7 cellular contexts compared by ENCODE assay signal in the genomic region with DNA sequence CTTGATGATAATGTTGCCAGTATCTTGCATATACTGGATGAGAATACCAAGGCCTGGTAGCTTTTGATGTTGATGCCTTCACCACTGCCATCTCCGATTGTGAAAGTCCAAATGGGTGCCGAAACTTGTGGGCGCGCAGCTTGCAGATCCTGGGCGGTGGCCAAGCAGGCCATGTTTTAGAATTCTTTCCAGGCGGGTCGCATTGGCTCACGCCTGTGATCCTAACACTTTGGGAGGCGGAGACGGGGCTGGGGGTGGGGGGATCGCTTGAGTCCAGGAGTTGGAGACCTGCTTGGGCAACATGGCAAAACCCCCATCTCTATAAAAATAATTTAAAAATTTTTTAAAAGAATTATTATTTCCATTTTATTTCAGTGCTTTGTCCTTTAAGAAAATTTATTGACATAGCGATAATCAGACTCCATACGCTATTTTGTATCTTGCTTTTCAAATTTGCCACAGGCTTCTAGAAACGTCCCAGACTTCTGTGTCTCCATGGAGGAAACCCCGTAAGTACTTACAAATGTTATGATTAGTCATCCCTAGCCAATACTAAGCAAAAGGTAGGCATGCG. TPM values are rescaled to one million over a fixed set of nuclear protein-coding genes. Genes with fewer than 3 reads are reported as not detected.
A peak's percentile ranks its signal among the peaks of the same experiment; 100 is the strongest.
DNase-seq lines count a peak whose midpoint lies in the region; ATAC-seq, FAIRE-seq and TF ChIP-seq lines count a peak whose summit lies in the region.

No MANE protein-coding gene starts in this region.

- H3K9me3 Mint-ChIP-seq in IgD-negative memory B cell = no peaks in the 10 kb centered on the region

- intact Hi-C loops in adrenal gland (cut with DNase I) = no loop called here

- H3K79me2 ChIP-seq in keratinocyte (ENCODE audit: control insufficient read depth, insufficient read depth, low read length) = peaks cover 40% of the 10 kb centered on the region

- peaks cover 24 to 33% of the 10 kb centered on the region in 2 donors for H3K4me1 ChIP-seq in adrenal gland (replicated peaks in 1 of 2)
- H3K4me1 ChIP-seq in keratinocyte (ENCODE audit: control insufficient read depth, extremely low read depth, insufficient read depth, low read length) = peaks cover 37% of the 10 kb centered on the region
- H3K4me1 ChIP-seq in stomach smooth muscle (ENCODE audit: control insufficient read depth, insufficient read depth, low read length) = peaks cover 3% of the 10 kb centered on the region

- H3K36me3 ChIP-seq in adrenal gland (replicated peaks in 1 of 2) (no peaks in the 10 kb centered on the region), keratinocyte (ENCODE audit: control insufficient read depth in 2 of 2, extremely low read depth in 1 of 2, insufficient read depth in 2 of 2, low read length in 2 of 2) (peaks cover 3 to 4% of the 10 kb centered on the region in 2 experiments), stomach smooth muscle (ENCODE audit: control insufficient read depth in 2 of 2, insufficient read depth in 2 of 2, low read length in 2 of 2) (no peaks in the 10 kb centered on the region)

- DNase-seq in adrenal gland (peak in 6 of 7 donors; percentile 32 to 69 (median 43)), keratinocyte (ENCODE audit: low read depth, low spot score) (no peak), HuH-7 (ENCODE audit: low spot score) (no peak)
- no peak for DNase-seq in activated CD4-positive, alpha-beta T cell treated with anti-CD3 and anti-CD28 coated beads for 1 hour

- peak overlapping the region in 2 of 4 donors; percentile 87 to 97 for H3K4me3 ChIP-seq in adrenal gland
- H3K4me3 ChIP-seq in keratinocyte (ENCODE audit: control insufficient read depth in 2 of 3, extremely low read depth in 1 of 3, insufficient read depth in 2 of 3, low read depth in 1 of 3, low read length in 3 of 3) = peak overlapping the region; percentile 47 to 89 (median 63)
- H3K4me3 ChIP-seq in stomach smooth muscle (ENCODE audit: low read length in 2 of 2) = peak overlapping the region; percentile 76 to 85

- peak overlapping the region; percentile 43 for H3K4me2 ChIP-seq in keratinocyte (ENCODE audit: control insufficient read depth, extremely low read depth, insufficient read depth, low read depth, low read length)

- H3K4me3 Mint-ChIP-seq in IgD-negative memory B cell = peak overlapping the region; percentile 93 to 98 (median 98)

- H3K9me1 ChIP-seq in keratinocyte (ENCODE audit: control insufficient read depth, extremely low read depth, insufficient read depth, low read length) = no peaks in the 10 kb centered on the region

- peaks cover 4% of the 10 kb centered on the region for H3K27me3 Mint-ChIP-seq in IgD-negative memory B cell

- dilution Hi-C loops in keratinocyte (cut with MboI; ENCODE audit: extremely low pct_ligation_motif_present, low sequenced_read_pairs) = no loop called here

- TF ChIP-seq POLR2A in adrenal gland (IDR thresholded peaks at IDR 0.05) = no peak

- TF ChIP-seq CTCF in adrenal gland (IDR thresholded peaks at IDR 0.05) (no peak), keratinocyte (optimal IDR thresholded peaks at IDR 0.05 in 1 of 3, IDR thresholded peaks at IDR 0.05 in 1 of 3, conservative IDR thresholded peaks at IDR 0.05 in 1 of 3; ENCODE audit: extremely low read depth in 1 of 3, insufficient read depth in 2 of 3, low read length in 3 of 3) (no peak)

- no peaks in the 10 kb centered on the region for H3K27me3 ChIP-seq in adrenal gland
- H3K27me3 ChIP-seq in keratinocyte (ENCODE audit: control insufficient read depth, extremely low read depth, insufficient read depth, low read length) = no peaks in the 10 kb centered on the region
- H3K27me3 ChIP-seq in stomach smooth muscle (ENCODE audit: control insufficient read depth in 1 of 2, insufficient read depth in 2 of 2, low read length in 2 of 2) = no peaks in the 10 kb centered on the region

- 68 to 72% (median 69%) methylated on average over 16 of the region's 16 CpGs for WGBS in adrenal gland, 4 donors

- H3K36me3 Mint-ChIP-seq in IgD-negative memory B cell = no peaks in the 10 kb centered on the region

- peak; percentile 93 for FAIRE-seq in keratinocyte (lab: Jason Lieb, UNC)

- H4K20me1 ChIP-seq in keratinocyte (ENCODE audit: control insufficient read depth, extremely low read depth, insufficient read depth, low read length) = no peaks in the 10 kb centered on the region

- H3K9ac ChIP-seq in keratinocyte (ENCODE audit: control insufficient read depth, extremely low read depth, insufficient read depth, low read length) (peak overlapping the region; percentile 95), stomach smooth muscle (ENCODE audit: low read length in 2 of 2) (peak overlapping the region; percentile 58 to 95)

- H3K27ac ChIP-seq in adrenal gland (peak overlapping the region; percentile 95 to 99 (median 97)), keratinocyte (ENCODE audit: control insufficient read depth, insufficient read depth, low read length) (peak overlapping the region; percentile 85), stomach smooth muscle (ENCODE audit: low read length) (peak overlapping the region; percentile 85)

- H3K4me1 Mint-ChIP-seq in IgD-negative memory B cell = peaks cover 17 to 25% (median 20%) of the 10 kb centered on the region in 3 donors

- no peak for ATAC-seq in GM21786 (IDR thresholded peaks at IDR 0.05; ENCODE audit: unreplicated experiment)

- H3K9me3 ChIP-seq in adrenal gland (replicated peaks in 1 of 3) (no peaks in the 10 kb centered on the region), keratinocyte (ENCODE audit: control insufficient read depth, low read depth, low read length) (no peaks in the 10 kb centered on the region), stomach smooth muscle (ENCODE audit: control insufficient read depth in 2 of 2, low read length in 2 of 2) (no peaks in the 10 kb centered on the region)

- no peak overlapping the region for H2AFZ ChIP-seq in keratinocyte (ENCODE audit: control insufficient read depth, low read length)

- H3K27ac Mint-ChIP-seq in IgD-negative memory B cell = peak overlapping the region; percentile 84 to 91 (median 91)

RNA-seq across cellular contexts. Expression of a gene that starts 0.6 kb away (rescaled TPM):
- 10.5 TPM for polyA plus RNA-seq in IgD-negative memory B cell
- 10 to 100 TPM in 6 of 8 donors, 1 to 10 TPM in 2; 4.1 to 19.1 (median 14.6) TPM for total RNA-seq in adrenal gland
- 10 to 100 TPM; 10.6 to 28.3 (median 18.3) TPM for polyA plus RNA-seq in adrenal gland
- 9.5 to 22.7 TPM (median 10.4 TPM) in 3 replicates for polyA plus RNA-seq in keratinocyte
- polyA plus RNA-seq in keratinocyte (2011; ENCODE audit: low read depth) = 21.5 TPM
- polyA plus RNA-seq in keratinocyte (2011; cell fraction: cytosol; rRNA removed) = 6.6 and 9.7 TPM in 2 replicates
- 16.3 and 26.5 TPM in 2 replicates for polyA plus RNA-seq in keratinocyte (2011; cell fraction: nucleus; rRNA removed)
- polyA plus RNA-seq in keratinocyte (2012; ENCODE audit: low replicate concordance) = 8.9 and 16.6 TPM in 2 replicates
- polyA minus RNA-seq in keratinocyte = 5.3 to 15.6 TPM (median 6.7 TPM) in 3 replicates
- 6.1 TPM for polyA minus RNA-seq in keratinocyte (2011; cell fraction: cytosol; rRNA and poly(A)+ RNA removed)
- polyA minus RNA-seq in keratinocyte (2011; cell fraction: nucleus; rRNA and poly(A)+ RNA removed) = 15.5 and 22.0 TPM in 2 replicates

Comparison
In these comparisons a context has a peak if more than half of its experiments do, and no peak if none do; other contexts are left out.
1. DNase-seq: peak in adrenal gland (6 of 7); none in keratinocyte (single experiment), HuH-7 (single experiment) and activated CD4-positive, alpha-beta T cell treated with anti-CD3 and anti-CD28 coated beads for 1 hour (single experiment).
2. Peak in every context shown above with its lines, with median percentiles within 50 percentile points of each other: H3K27ac ChIP-seq.